7 cellular contexts compared by ENCODE assay signal in the genomic region with DNA sequence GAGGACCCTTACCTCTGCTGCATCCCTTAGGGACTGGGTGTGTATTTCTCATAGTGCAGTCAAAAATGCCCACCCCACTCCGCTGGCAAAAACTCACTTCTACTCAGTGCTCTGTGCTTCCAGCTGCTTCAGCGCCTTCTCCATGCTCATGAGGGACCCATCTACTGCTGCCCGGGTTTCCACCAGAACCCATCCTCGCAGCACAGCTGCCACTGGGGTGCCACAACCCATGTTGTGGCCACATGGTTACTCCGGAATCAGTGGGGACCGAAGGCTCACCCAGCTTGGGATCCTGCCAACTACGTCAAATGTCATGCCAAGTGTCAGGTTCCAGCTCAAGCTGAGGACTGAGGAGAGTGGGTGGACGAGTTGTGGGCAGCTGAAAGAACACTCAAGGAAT.
"Had no signal": no experiment of that assay in that cellular context is flagged by ENCODE, and none has a peak within 500 bp of the region (broad histone marks: within the 10 kb centered on the region; RNA-seq: fewer than 3 reads in every experiment).

No MANE protein-coding gene starts in this region.

- H3K4me3 ChIP-seq: GM23248, K562 had no signal

- H3K27ac ChIP-seq: GM23248 had no signal

- DNase-seq: GM23248, GOT3, H9, HCEC 1CT, IMR-90, KG1 had no signal

- H3K9ac ChIP-seq: GM23248 had no signal

- H2AFZ ChIP-seq: GM23248 had no signal

- ATAC-seq: K562 had no signal
